ENCODE assay signal across 8 cellular contexts in the genomic region with DNA sequence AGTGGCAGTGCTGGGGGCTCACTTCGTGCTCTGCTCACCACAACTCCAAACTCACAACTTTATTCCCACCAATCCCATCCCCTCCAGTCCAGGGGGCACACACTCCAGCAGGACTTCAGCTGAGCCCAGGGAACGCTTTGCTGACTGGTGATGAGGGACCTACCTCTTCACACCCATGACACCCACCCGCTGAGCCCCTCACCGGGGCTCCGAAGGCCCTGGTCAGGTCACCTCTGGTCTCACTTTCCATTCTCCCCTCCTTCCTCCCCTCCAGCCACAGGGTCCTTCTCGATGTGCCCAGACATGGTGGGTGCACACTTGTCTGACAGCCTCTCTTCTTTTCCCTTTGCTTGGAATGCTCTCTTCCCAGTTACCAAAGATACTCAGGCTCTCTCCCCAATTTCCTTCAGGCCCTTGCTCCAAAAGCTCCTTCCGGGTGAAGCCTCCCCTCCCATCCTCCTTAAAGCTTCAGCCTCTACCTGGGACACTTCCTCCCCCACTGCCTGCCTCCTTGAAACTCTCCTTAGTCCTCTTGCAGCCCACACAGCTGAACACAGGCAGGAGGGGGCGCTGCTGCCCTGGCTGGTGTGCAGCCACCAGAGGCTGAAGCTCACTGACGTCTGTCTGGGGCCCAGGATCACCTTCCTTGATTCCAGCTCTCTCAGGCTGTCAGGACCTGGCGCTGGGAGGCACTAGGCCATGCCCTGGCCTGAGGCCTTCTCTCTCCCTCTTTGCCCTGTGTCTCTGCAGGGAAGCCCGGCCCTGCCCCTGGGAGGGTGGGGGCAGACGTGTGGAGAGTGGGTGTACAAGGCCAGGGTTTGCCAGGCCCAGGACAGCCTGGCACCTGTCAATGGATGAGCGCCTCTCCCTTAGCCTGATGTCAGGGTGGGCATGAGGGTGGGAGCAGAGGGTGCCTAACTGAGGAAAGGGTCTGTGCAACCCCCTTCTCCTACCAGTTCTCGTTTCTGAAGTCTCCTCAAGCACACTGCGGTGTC. TPM values are rescaled to one million over a fixed set of nuclear protein-coding genes. Genes with fewer than 3 reads are reported as not detected.
A peak's percentile ranks its signal among the peaks of the same experiment; 100 is the strongest.
DNase-seq lines count a peak whose midpoint lies in the region; TF ChIP-seq lines count a peak whose summit lies in the region.

No MANE protein-coding gene starts in this region.

- in situ Hi-C loops in astrocyte of the cerebellum (cut with HindIII; ENCODE audit: low sequenced_read_pairs) = no loop called here

- H3K9me3 Mint-ChIP-seq in activated T-helper 1 cell treated with anti-CD3 and anti-CD28 coated beads, Interleukin-12 subunit alpha, Interleukin-12 subunit beta, Interleukin-2, Interleukin-4 antibody, amounts not matched to agents 30 ng/mL and 10 ng/mL and 1 ng/mL, durations not matched to agents 14 hours and 24 hours and 36 hours = no peaks in the 10 kb centered on the region

- peak; percentile 75 for DNase-seq in GM10266 (ENCODE audit: extremely low spot score)
- DNase-seq in HL-60 (ENCODE audit: low read depth in 1 of 2, low spot score in 1 of 2) = peak; percentile 67 to 87
- peak; percentile 56 to 57 for DNase-seq in PC-9
- no peak for DNase-seq in astrocyte of the cerebellum (ENCODE audit: low read depth)
- peak; percentile 87 for DNase-seq in iPS-NIHi7 (ENCODE audit: extremely low spot score)
- peak in 3 of 4 experiments; percentile 11 to 54 (median 48) for DNase-seq in stimulated activated CD4-positive, alpha-beta T cell treated with anti-CD3 and anti-CD28 coated beads, Interleukin-1b, Interleukin-23, amount 100 ng/mL, for 24 hours (ENCODE audit: low read depth in 4 of 4, low spot score in 1 of 4)
- no peak for DNase-seq in cerebellum (ENCODE audit: low spot score)
- no peak for DNase-seq in activated T-helper 1 cell treated with anti-CD3 and anti-CD28 coated beads, Interleukin-12 subunit alpha, Interleukin-12 subunit beta, Interleukin-2, Interleukin-4 antibody, amounts not matched to agents 30 ng/mL and 10 ng/mL and 1 ng/mL, durations not matched to agents 14 hours and 24 hours and 36 hours (ENCODE audit: low spot score)

- no peaks in the 10 kb centered on the region for H3K36me3 Mint-ChIP-seq in activated T-helper 1 cell treated with anti-CD3 and anti-CD28 coated beads, Interleukin-12 subunit alpha, Interleukin-12 subunit beta, Interleukin-2, Interleukin-4 antibody, amounts not matched to agents 30 ng/mL and 10 ng/mL and 1 ng/mL, durations not matched to agents 14 hours and 24 hours and 36 hours (ENCODE audit: low read depth)

- no peaks in the 10 kb centered on the region for H3F3A ChIP-seq in PC-9 (ENCODE audit: insufficient read depth, low read depth)

- H3K4me3 Mint-ChIP-seq in activated T-helper 1 cell treated with anti-CD3 and anti-CD28 coated beads, Interleukin-12 subunit alpha, Interleukin-12 subunit beta, Interleukin-2, Interleukin-4 antibody, amounts not matched to agents 30 ng/mL and 10 ng/mL and 1 ng/mL, durations not matched to agents 14 hours and 24 hours and 36 hours = no peak overlapping the region

- no peak overlapping the region for H3K4me2 ChIP-seq in PC-9

- no peak overlapping the region for H2AFZ ChIP-seq in PC-9

- H3K9me2 ChIP-seq in PC-9 (ENCODE audit: insufficient read depth) = no peaks in the 10 kb centered on the region

- H4K20me1 ChIP-seq in PC-9 (ENCODE audit: insufficient read depth) = no peaks in the 10 kb centered on the region

- intact Hi-C loops in PC-9 (cut with micrococcal nuclease; ENCODE audit: unreplicated experiment) = loop anchor here (1.0 to 2.0 kb wide), 2 partner anchors 72 to 93 kb away; no protein-coding TSS in a partner anchor
- intact Hi-C loops in activated T-helper 1 cell treated with anti-CD3 and anti-CD28 coated beads, Interleukin-12 subunit alpha, Interleukin-12 subunit beta, Interleukin-2, Interleukin-4 antibody, amounts not matched to agents 30 ng/mL and 10 ng/mL and 1 ng/mL, durations not matched to agents 14 hours and 24 hours and 36 hours (cut with micrococcal nuclease) = loop anchor here (1.0 kb wide), 3 partner anchors 72 to 120 kb away; no protein-coding TSS in a partner anchor

- TF ChIP-seq CTCF in GM10266 (IDR thresholded peaks at IDR 0.05; ENCODE audit: control insufficient read depth, insufficient read depth, low read depth, missing control alignments) (peak; percentile 91), HL-60 (IDR thresholded peaks at IDR 0.05; ENCODE audit: insufficient read depth, low read length) (peak; percentile 74), PC-9 (conservative IDR thresholded peaks at IDR 0.05) (peak; percentile 73), astrocyte of the cerebellum (IDR thresholded peaks at IDR 0.05; ENCODE audit: low read depth, low read length, missing control alignments) (peak; percentile 81)

- BruUV-seq in PC-9 (replicated peaks; lab: Mats Ljungman, UMichigan) = no TSS peak

- H3K79me2 ChIP-seq in PC-9 (ENCODE audit: low read depth) = no peaks in the 10 kb centered on the region

- peak overlapping the region; percentile 11 for H3K4me3 ChIP-seq in HL-60 (replicated peaks; ENCODE audit: insufficient read depth, low read length)
- no peak overlapping the region for H3K4me3 ChIP-seq in PC-9
- no peak overlapping the region for H3K4me3 ChIP-seq in astrocyte of the cerebellum (ENCODE audit: low read depth, low read length)

- peaks cover 2% of the 10 kb centered on the region for H3K27me3 Mint-ChIP-seq in activated T-helper 1 cell treated with anti-CD3 and anti-CD28 coated beads, Interleukin-12 subunit alpha, Interleukin-12 subunit beta, Interleukin-2, Interleukin-4 antibody, amounts not matched to agents 30 ng/mL and 10 ng/mL and 1 ng/mL, durations not matched to agents 14 hours and 24 hours and 36 hours (ENCODE audit: insufficient read depth)

- H3K4me1 Mint-ChIP-seq in activated T-helper 1 cell treated with anti-CD3 and anti-CD28 coated beads, Interleukin-12 subunit alpha, Interleukin-12 subunit beta, Interleukin-2, Interleukin-4 antibody, amounts not matched to agents 30 ng/mL and 10 ng/mL and 1 ng/mL, durations not matched to agents 14 hours and 24 hours and 36 hours (ENCODE audit: low read depth) = no peaks in the 10 kb centered on the region

- CTCF ChIA-PET in PC-9 (lab: Charles Lee) = interaction anchor here (0.6 to 1.9 kb wide), 3 partner anchors 93 to 173 kb away, joined by 3 to 7 read pairs (median 3); no protein-coding TSS in a partner anchor

- no peaks in the 10 kb centered on the region for H3K36me3 ChIP-seq in PC-9 (ENCODE audit: low read depth)

- H3K27ac ChIP-seq in HL-60 (replicated peaks) (peak overlapping the region; percentile 65), PC-9 (no peak overlapping the region)

- no peaks in the 10 kb centered on the region for H3K9me3 ChIP-seq in PC-9 (ENCODE audit: insufficient read depth, low read depth)

- H3K27ac Mint-ChIP-seq in activated T-helper 1 cell treated with anti-CD3 and anti-CD28 coated beads, Interleukin-12 subunit alpha, Interleukin-12 subunit beta, Interleukin-2, Interleukin-4 antibody, amounts not matched to agents 30 ng/mL and 10 ng/mL and 1 ng/mL, durations not matched to agents 14 hours and 24 hours and 36 hours = no peak overlapping the region

- 0 out of 2 replicates have a peak, but pooled peaks cover 3% of the 10 kb centered on the region for H3K4me1 ChIP-seq in PC-9 (replicated peaks; ENCODE audit: insufficient read depth)

- POLR2A ChIA-PET in PC-9 (lab: Charles Lee; ENCODE audit: unreplicated experiment) = interaction anchor here (1.0 kb wide), 1 partner anchor 16 kb away, joined by 4 read pairs; no protein-coding TSS in a partner anchor

- H3K27me3 ChIP-seq in HL-60 (ENCODE audit: insufficient read depth, poor library complexity, severe bottlenecking) = no peaks in the 10 kb centered on the region
- no peaks in the 10 kb centered on the region for H3K27me3 ChIP-seq in PC-9 (ENCODE audit: insufficient read depth, low read depth)

RNA-seq across cellular contexts. Expression of gene KCNE1, which starts 1.6 kb away (rescaled TPM):
- 0.31 and 0.45 TPM in 2 replicates for total RNA-seq in PC-9 (2021)
- total RNA-seq in cerebellum = 0.64 TPM
- 0.41 and 0.51 TPM in 2 replicates for total RNA-seq in activated T-helper 1 cell treated with anti-CD3 and anti-CD28 coated beads, Interleukin-12 subunit alpha, Interleukin-12 subunit beta, Interleukin-2, Interleukin-4 antibody, amounts not matched to agents 30 ng/mL and 10 ng/mL and 1 ng/mL, durations not matched to agents 14 hours and 24 hours and 36 hours

Comparison
In these comparisons a context has a peak if more than half of its experiments do, and no peak if none do; other contexts are left out.
1. DNase-seq: peak in GM10266 (single experiment), HL-60 (2 of 2), PC-9 (2 of 2), iPS-NIHi7 (single experiment) and stimulated activated CD4-positive, alpha-beta T cell treated with anti-CD3 and anti-CD28 coated beads, Interleukin-1b, Interleukin-23, amount 100 ng/mL, for 24 hours (3 of 4); none in astrocyte of the cerebellum (single experiment), cerebellum (single experiment) and activated T-helper 1 cell treated with anti-CD3 and anti-CD28 coated beads, Interleukin-12 subunit alpha, Interleukin-12 subunit beta, Interleukin-2, Interleukin-4 antibody, amounts not matched to agents 30 ng/mL and 10 ng/mL and 1 ng/mL, durations not matched to agents 14 hours and 24 hours and 36 hours (single experiment).
2. Peak in every context shown above with its lines, with median percentiles within 50 percentile points of each other: CTCF ChIP-seq.